In the genomic region with DNA sequence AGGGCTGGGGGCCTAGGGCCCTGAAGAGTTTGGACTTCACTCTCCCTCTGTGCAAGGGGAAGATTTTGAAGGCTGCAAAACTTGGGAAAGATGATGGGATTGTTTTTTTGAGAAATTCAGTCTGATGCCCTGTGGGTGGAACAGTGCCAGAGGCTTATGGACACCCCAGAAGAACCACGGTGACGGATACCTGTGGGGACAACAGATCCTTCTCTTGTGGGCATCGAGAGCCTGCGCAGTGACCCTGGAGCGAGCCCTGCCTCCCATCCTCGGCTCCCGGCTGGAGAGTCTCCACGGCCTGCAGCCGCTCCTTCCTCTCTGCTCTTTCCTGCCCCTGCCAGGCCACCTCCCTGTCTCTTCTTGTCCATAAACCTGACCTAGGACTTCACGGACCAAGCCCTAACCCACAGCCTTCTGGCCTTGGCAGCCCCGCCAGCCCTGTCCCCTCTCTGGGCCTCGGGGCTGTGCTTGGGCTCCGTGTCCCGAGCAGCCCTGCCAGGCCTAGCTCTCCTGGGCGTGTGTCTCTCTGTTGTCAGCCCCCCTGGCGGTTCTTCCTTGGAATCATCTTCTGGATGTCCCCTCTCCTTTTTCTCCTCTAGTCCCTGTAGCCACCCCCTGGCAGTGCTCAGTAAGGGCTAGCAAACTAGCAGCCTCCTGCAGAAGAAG, we compare ENCODE assay signal across 16 cellular contexts.
DNase-seq lines count a peak whose midpoint lies in the region; ATAC-seq and TF ChIP-seq lines count a peak whose summit lies in the region.
"Had no signal": no experiment of that assay in that cellular context is flagged by ENCODE, and none has a peak within 500 bp of the region (broad histone marks: within the 10 kb centered on the region; RNA-seq: fewer than 3 reads in every experiment).

No MANE protein-coding gene starts in this region.

- H3K4me3 ChIP-seq in colonic mucosa = no peak overlapping the region
- no peak overlapping the region for H3K4me3 ChIP-seq in hepatocyte
- no peak overlapping the region for H3K4me3 ChIP-seq in gastrocnemius medialis
- H3K4me3 ChIP-seq: SK-N-MC had no signal

- intact Hi-C loops in CD14-positive monocyte (cut with micrococcal nuclease) = no loop called here
- intact Hi-C loops in colonic mucosa (cut with DNase I) = no loop called here
- intact Hi-C loops in gastrocnemius medialis (cut with DNase I; ENCODE audit: low total_unique reads) = no loop called here

- in situ Hi-C loops in gastrocnemius medialis (cut with MboI; ENCODE audit: low sequenced_read_pairs in 4 of 4) = no loop called here

- no peak overlapping the region for H3K9ac ChIP-seq in colonic mucosa (ENCODE audit: low read depth in 2 of 2, low read length in 2 of 2)

- peaks cover 12 to 46% of the 10 kb centered on the region in 2 donors for H3K36me3 Mint-ChIP-seq in CD14-positive monocyte

- H3K79me2 ChIP-seq in hepatocyte = peaks cover 2% of the 10 kb centered on the region

- peaks cover 3 to 12% (median 5%) of the 10 kb centered on the region in 7 donors for H3K9me3 Mint-ChIP-seq in CD14-positive monocyte
- H3K9me3 Mint-ChIP-seq: HFFc6 had no signal

- H3K4me3 Mint-ChIP-seq in CD14-positive monocyte = no peak overlapping the region
- H3K4me3 Mint-ChIP-seq: activated T-cell treated with anti-CD3 and anti-CD28 coated beads, Interleukin-2, amount 50 U/mL, for 72 hours; HFFc6 had no signal

- H3K4me2 ChIP-seq in hepatocyte = no peak overlapping the region

- H3K9me3 ChIP-seq in colonic mucosa (no peaks in the 10 kb centered on the region), hepatocyte (ENCODE audit: low read depth) (no peaks in the 10 kb centered on the region), gastrocnemius medialis (no peaks in the 10 kb centered on the region)
- H3K9me3 ChIP-seq: BE2C had no signal

- no peaks in the 10 kb centered on the region for H4K20me1 ChIP-seq in hepatocyte (ENCODE audit: insufficient read depth, poor library complexity, severe bottlenecking)

- 88% methylated on average over 16 of the region's 16 CpGs for WGBS in hepatocyte (ENCODE audit: low lambda C conversion rate, missing lambda C conversion rate)

- no peak for TF ChIP-seq CTCF in CD14-positive monocyte (IDR thresholded peaks at IDR 0.05)
- TF ChIP-seq CTCF in colonic mucosa (IDR thresholded peaks at IDR 0.05) = no peak
- no peak for TF ChIP-seq CTCF in hepatocyte (IDR thresholded peaks at IDR 0.05; ENCODE audit: poor library complexity)
- TF ChIP-seq CTCF in gastrocnemius medialis (IDR thresholded peaks at IDR 0.05 in 4 of 5, conservative IDR thresholded peaks at IDR 0.05 in 1 of 5) = no peak

- H3K9me2 ChIP-seq in hepatocyte (replicated peaks; ENCODE audit: insufficient read depth) = no peaks in the 10 kb centered on the region

- H3K36me3 ChIP-seq in colonic mucosa = no peaks in the 10 kb centered on the region
- no peaks in the 10 kb centered on the region for H3K36me3 ChIP-seq in hepatocyte (replicated peaks; ENCODE audit: insufficient read depth, low read depth)
- H3K36me3 ChIP-seq in gastrocnemius medialis = no peaks in the 10 kb centered on the region
- H3K36me3 ChIP-seq: BE2C had no signal

- TF ChIP-seq POLR2A in gastrocnemius medialis (IDR thresholded peaks at IDR 0.05) = no peak

- no peaks in the 10 kb centered on the region for H3K27me3 ChIP-seq in colonic mucosa
- H3K27me3 ChIP-seq in hepatocyte = no peaks in the 10 kb centered on the region
- no peaks in the 10 kb centered on the region for H3K27me3 ChIP-seq in gastrocnemius medialis
- H3K27me3 ChIP-seq: BE2C had no signal

- H3K27ac Mint-ChIP-seq in CD14-positive monocyte = peak overlapping the region in 4 of 7 donors; percentile 43 to 58 (median 53)
- H3K27ac Mint-ChIP-seq: activated T-cell treated with anti-CD3 and anti-CD28 coated beads, Interleukin-2, amount 50 U/mL, for 72 hours; HFFc6 had no signal

- H3K27me3 Mint-ChIP-seq in CD14-positive monocyte (ENCODE audit: low read depth in 3 of 3) = peaks cover 0 to 2% (median 0%) of the 10 kb centered on the region in 3 donors

- no peaks in the 10 kb centered on the region for H3K4me1 ChIP-seq in colonic mucosa
- H3K4me1 ChIP-seq in hepatocyte (ENCODE audit: insufficient read depth) = peaks cover 14% of the 10 kb centered on the region
- peaks cover 0 to 14% of the 10 kb centered on the region in 2 donors for H3K4me1 ChIP-seq in gastrocnemius medialis
- H3K4me1 ChIP-seq: BE2C had no signal

- H3K27ac ChIP-seq in colonic mucosa (peak overlapping the region; percentile 4), hepatocyte (peak overlapping the region; percentile 43), gastrocnemius medialis (peak overlapping the region in 3 of 4 donors; percentile 18 to 54 (median 24))
- H3K27ac ChIP-seq: epithelial cell of prostate, SK-N-MC had no signal

- H3K4me1 Mint-ChIP-seq in CD14-positive monocyte = peaks cover 66% of the 10 kb centered on the region

- DNase-seq in CD14-positive monocyte (ENCODE audit: low spot score) (no peak), colonic mucosa (no peak), hepatocyte (ENCODE audit: low spot score) (no peak), gastrocnemius medialis (no peak), NCI-H2029 (lab: John Stamatoyannopoulos, UW) (no peak), CD1c-positive myeloid dendritic cell (ENCODE audit: extremely low spot score) (no peak)
- DNase-seq: activated T-cell treated with anti-CD3 and anti-CD28 coated beads, Interleukin-2, amount 50 U/mL, for 72 hours; HFFc6; NCI-H1436; NCI-H748 treated with DMSO at 0.1 percent for 48 hours; small intestine had no signal

- ATAC-seq in gastrocnemius medialis (peak in 1 of 2 donors; percentile 20), HG02610 (IDR thresholded peaks at IDR 0.05; ENCODE audit: unreplicated experiment) (no peak), HG02623 (IDR thresholded peaks at IDR 0.05; ENCODE audit: unreplicated experiment) (no peak)

- no peak overlapping the region for H2AFZ ChIP-seq in hepatocyte
